ENCODE assay signal across 1 cellular context in the genomic region with DNA sequence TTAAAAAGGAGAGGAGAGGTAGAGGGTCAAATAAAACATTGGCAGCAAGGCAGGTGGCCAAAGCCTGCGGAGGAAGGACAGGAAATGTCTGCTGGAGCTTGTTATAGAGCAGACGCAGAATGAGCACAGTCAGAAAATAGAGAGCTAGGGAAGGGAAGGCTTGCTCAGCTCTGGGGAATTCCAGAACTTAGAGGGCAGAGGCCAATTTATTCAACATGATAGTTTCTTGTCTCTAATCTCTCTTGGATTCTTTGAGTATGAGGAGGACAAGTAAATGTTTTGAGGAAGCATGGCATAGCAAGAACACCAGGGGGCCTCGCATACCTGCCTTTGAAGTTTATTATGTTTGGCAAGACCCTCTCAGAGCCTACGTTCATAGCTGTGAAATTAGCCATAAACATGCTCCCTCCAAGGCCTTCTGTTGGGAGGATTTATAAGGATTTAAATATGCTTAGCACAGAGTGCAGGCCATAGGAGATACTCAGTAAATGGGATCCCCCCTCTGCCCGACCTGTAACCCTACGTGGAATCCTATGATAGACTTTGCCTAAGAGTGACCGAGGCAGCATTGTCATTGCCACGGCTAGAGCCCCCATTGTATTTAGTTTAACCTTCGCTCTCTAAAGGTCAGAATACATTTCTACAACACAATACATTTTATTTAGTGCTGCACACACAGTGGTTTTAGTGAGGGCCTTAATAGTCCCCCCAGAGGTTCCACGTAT.
TF ChIP-seq lines count a peak whose summit lies in the region.

No MANE protein-coding gene starts in this region.

TF ChIP-seq in A549, 52 proteins besides CTCF, POLR2A, EP300 and RAD21 (continued from another document):
- TF ChIP-seq, protein P1, sequence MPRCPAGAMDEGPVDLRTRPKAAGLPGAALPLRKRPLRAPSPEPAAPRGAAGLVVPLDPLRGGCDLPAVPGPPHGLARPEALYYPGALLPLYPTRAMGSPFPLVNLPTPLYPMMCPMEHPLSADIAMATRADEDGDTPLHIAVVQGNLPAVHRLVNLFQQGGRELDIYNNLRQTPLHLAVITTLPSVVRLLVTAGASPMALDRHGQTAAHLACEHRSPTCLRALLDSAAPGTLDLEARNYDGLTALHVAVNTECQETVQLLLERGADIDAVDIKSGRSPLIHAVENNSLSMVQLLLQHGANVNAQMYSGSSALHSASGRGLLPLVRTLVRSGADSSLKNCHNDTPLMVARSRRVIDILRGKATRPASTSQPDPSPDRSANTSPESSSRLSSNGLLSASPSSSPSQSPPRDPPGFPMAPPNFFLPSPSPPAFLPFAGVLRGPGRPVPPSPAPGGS (IDR thresholded peaks at IDR 0.05), result peak; percentile 84; the same call in 2 of the 3 replicates
- TF ChIP-seq, protein P2, sequence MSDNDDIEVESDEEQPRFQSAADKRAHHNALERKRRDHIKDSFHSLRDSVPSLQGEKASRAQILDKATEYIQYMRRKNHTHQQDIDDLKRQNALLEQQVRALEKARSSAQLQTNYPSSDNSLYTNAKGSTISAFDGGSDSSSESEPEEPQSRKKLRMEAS (IDR thresholded peaks at IDR 0.05), result peak; percentile 83
- TF ChIP-seq TFCP2L1 (CRISPR knock-in tag; IDR thresholded peaks at IDR 0.05), result no peak
- no peak for TF ChIP-seq NFE2L2 (conservative IDR thresholded peaks at IDR 0.05; ENCODE audit: low read length)
- TF ChIP-seq JUN (IDR thresholded peaks at IDR 0.05), result peak; percentile 80 to 94
- TF ChIP-seq RNF2 (IDR thresholded peaks at IDR 0.05; ENCODE audit: borderline replicate concordance, low read depth), result no peak
- peak; percentile 44 to 83 for TF ChIP-seq CEBPB (IDR thresholded peaks at IDR 0.05)
- peak; percentile 98 for TF ChIP-seq GATA3 (IDR thresholded peaks at IDR 0.05; ENCODE audit: borderline replicate concordance)
- TF ChIP-seq, protein P3, sequence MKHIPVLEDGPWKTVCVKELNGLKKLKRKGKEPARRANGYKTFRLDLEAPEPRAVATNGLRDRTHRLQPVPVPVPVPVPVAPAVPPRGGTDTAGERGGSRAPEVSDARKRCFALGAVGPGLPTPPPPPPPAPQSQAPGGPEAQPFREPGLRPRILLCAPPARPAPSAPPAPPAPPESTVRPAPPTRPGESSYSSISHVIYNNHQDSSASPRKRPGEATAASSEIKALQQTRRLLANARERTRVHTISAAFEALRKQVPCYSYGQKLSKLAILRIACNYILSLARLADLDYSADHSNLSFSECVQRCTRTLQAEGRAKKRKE (CRISPR knock-in tag; IDR thresholded peaks at IDR 0.05; ENCODE audit: low read depth), result peak; percentile 14; the same call in 1 of the 2 replicates
- no peak for TF ChIP-seq NPAS2 (CRISPR knock-in tag; IDR thresholded peaks at IDR 0.05; ENCODE audit: borderline replicate concordance)
- TF ChIP-seq MYC (IDR thresholded peaks at IDR 0.05; ENCODE audit: borderline replicate concordance, low read length), result no peak
- TF ChIP-seq FOXS1 (CRISPR knock-in tag; IDR thresholded peaks at IDR 0.05), result peak; percentile 94; the same call in 1 of the 2 replicates
- no peak for TF ChIP-seq SREBF2 (IDR thresholded peaks at IDR 0.05)
